ENCODE assay signal across 18 cellular contexts in the genomic region with DNA sequence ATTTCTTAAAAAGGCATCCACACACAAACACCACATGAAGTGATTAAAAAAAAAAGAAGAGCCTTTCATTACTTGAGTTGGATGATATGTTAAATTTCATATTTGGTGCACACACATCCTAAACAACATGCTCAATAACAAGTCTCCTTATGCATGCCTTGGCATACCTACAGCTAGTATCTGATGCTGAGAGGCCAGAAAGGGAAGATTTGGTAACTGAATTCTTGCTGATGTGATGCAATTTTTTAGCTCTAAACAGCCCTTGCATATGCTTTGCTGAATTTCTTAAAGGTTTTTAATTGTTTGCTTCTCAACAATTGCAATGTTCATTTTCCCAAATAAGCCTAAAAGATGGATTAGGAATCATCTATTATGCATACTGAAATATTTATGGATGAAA.
"Had no signal": no experiment of that assay in that cellular context is flagged by ENCODE, and none has a peak within 500 bp of the region (broad histone marks: within the 10 kb centered on the region; RNA-seq: fewer than 3 reads in every experiment).

No MANE protein-coding gene starts in this region.

- DNase-seq: dermis blood vessel endothelial cell; endodermal cell; erythroblast; heart left ventricle; hippocampal formation; mesendoderm; naive B cell; psoas muscle; retina; right lobe of liver; stimulated activated CD4-positive, alpha-beta T cell treated with anti-CD3 and anti-CD28 coated beads, Interleukin-2, amount 100 ng/mL, for 24 hours; stimulated activated CD4-positive, alpha-beta T cell treated with anti-CD3 and anti-CD28 coated beads, Interleukin-4, amount 100 ng/mL, for 4 hours; stimulated activated naive CD4-positive, alpha-beta T cell; stomach; substantia nigra; transverse colon had no signal

- H3K4me3 ChIP-seq: heart left ventricle, psoas muscle, right lobe of liver, stomach, thoracic aorta, transverse colon had no signal

- H3K36me3 ChIP-seq: neutrophil, right lobe of liver, stomach, thoracic aorta, transverse colon had no signal

- H3K9me3 ChIP-seq: heart left ventricle, neutrophil, psoas muscle, right lobe of liver, stomach, thoracic aorta, transverse colon had no signal

- H3K4me1 ChIP-seq: psoas muscle, transverse colon had no signal

- H3K27me3 ChIP-seq: heart left ventricle, neutrophil, right lobe of liver, stomach, transverse colon had no signal

- ATAC-seq: psoas muscle had no signal
